In genomic region chr16:72832640-72833039, GRCh38 we compare ENCODE assay signal across 8 cellular contexts.
DNase-seq lines count a peak whose midpoint lies in the region; ATAC-seq and TF ChIP-seq lines count a peak whose summit lies in the region.

No MANE protein-coding gene starts in this region.

- H3K4me3 ChIP-seq in Panc1 (ENCODE audit: low read depth in 2 of 2, low read length in 2 of 2), result no peak overlapping the region
- H3K4me3 ChIP-seq in gastroesophageal sphincter, result no peak overlapping the region
- H3K4me3 ChIP-seq in trophoblast cell (ENCODE audit: low read depth, low read length), result no peak overlapping the region
- H3K4me3 ChIP-seq in transverse colon, result no peak overlapping the region

- H3K18ac ChIP-seq in trophoblast cell (ENCODE audit: low read length), result no peak overlapping the region

- in situ Hi-C loops in Panc1 (cut with HindIII; ENCODE audit: low pct_unique_long_range_greater_than_20kb, low sequenced_read_pairs) (no loop called here), transverse colon (cut with MboI; ENCODE audit: low pct_ligation_motif_present in 1 of 4, low pct_unique_long_range_greater_than_20kb in 1 of 4, low sequenced_read_pairs in 3 of 4) (loop anchor here (25.0 kb wide), 3 partner anchors 205 to 355 kb away; partner anchors contain the start of gene ZFHX3 (in 1 of the 4))

- H3K23ac ChIP-seq in trophoblast cell (ENCODE audit: low read length), result no peak overlapping the region

- H2AFZ ChIP-seq in trophoblast cell (ENCODE audit: insufficient read depth, low read length, poor library complexity), result no peak overlapping the region

- TF ChIP-seq CTCF in Panc1 (IDR thresholded peaks at IDR 0.05) (peak; percentile 96), gastroesophageal sphincter (IDR thresholded peaks at IDR 0.05) (peak; percentile 92 to 99 (median 96)), transverse colon (IDR thresholded peaks at IDR 0.05) (peak; percentile 91 to 98 (median 97))

- TF ChIP-seq POLR2A in gastroesophageal sphincter (IDR thresholded peaks at IDR 0.05) (no peak), transverse colon (IDR thresholded peaks at IDR 0.05) (no peak)

- DNase-seq in AML-193 (lab: John Stamatoyannopoulos, UW) (peak; percentile 25 to 44), Panc1 (ENCODE audit: low read depth, low spot score) (peak; percentile 59), trophoblast cell (peak; percentile 75 to 90), transverse colon (peak; percentile 84)
- DNase-seq in activated effector memory CD4-positive, alpha-beta T cell treated with Interleukin-2 at 50 U/mL for 16 hours, result peak; percentile 49

- POLR2A ChIA-PET in Panc1 (lab: Charles Lee), result interaction anchor here (0.5 kb wide), 1 partner anchor 358 kb away, joined by 4 read pairs; no protein-coding TSS in a partner anchor

- H2BK5ac ChIP-seq in trophoblast cell (ENCODE audit: low read depth, low read length, poor library complexity), result no peak overlapping the region

- no peaks in the 10 kb centered on the region for H3K9me3 ChIP-seq in Panc1 (ENCODE audit: control insufficient read depth, insufficient read depth, low read depth, low read length)
- no peaks in the 10 kb centered on the region for H3K9me3 ChIP-seq in gastroesophageal sphincter
- peaks cover 2% of the 10 kb centered on the region for H3K9me3 ChIP-seq in trophoblast cell (ENCODE audit: insufficient read depth, low read depth, low read length)
- H3K9me3 ChIP-seq in transverse colon, result no peaks in the 10 kb centered on the region

- no peak overlapping the region for H3K27ac ChIP-seq in Panc1 (ENCODE audit: low read length)
- H3K27ac ChIP-seq in gastroesophageal sphincter, result peak overlapping the region in 3 of 4 donors; percentile 27 to 64 (median 28)
- H3K27ac ChIP-seq in trophoblast cell (ENCODE audit: low read depth, low read length), result no peak overlapping the region
- peak overlapping the region; percentile 9 to 60 (median 48) for H3K27ac ChIP-seq in transverse colon

- H4K12ac ChIP-seq in trophoblast cell (ENCODE audit: low read depth, low read length), result no peak overlapping the region

- no peaks in the 10 kb centered on the region for H3K27me3 ChIP-seq in Panc1 (ENCODE audit: control insufficient read depth, insufficient read depth, low read length)
- no peaks in the 10 kb centered on the region for H3K27me3 ChIP-seq in gastroesophageal sphincter
- H3K27me3 ChIP-seq in trophoblast cell (ENCODE audit: insufficient read depth, low read length), result no peaks in the 10 kb centered on the region
- H3K27me3 ChIP-seq in transverse colon, result no peaks in the 10 kb centered on the region

- no TSS peak for BruUV-seq in Panc1 (replicated peaks; lab: Mats Ljungman, UMichigan)

- no peak overlapping the region for H3K4me2 ChIP-seq in trophoblast cell (ENCODE audit: low read length)

- no peak overlapping the region for H2BK120ac ChIP-seq in trophoblast cell (ENCODE audit: insufficient read depth, low read length, poor library complexity)

- no peaks in the 10 kb centered on the region for H3K4me1 ChIP-seq in Panc1 (ENCODE audit: control insufficient read depth, insufficient read depth, low read length)
- H3K4me1 ChIP-seq in gastroesophageal sphincter, result peaks cover 0 to 27% (median 6%) of the 10 kb centered on the region in 3 donors
- peaks cover 0 to 7% of the 10 kb centered on the region in 2 experiments for H3K4me1 ChIP-seq in trophoblast cell (ENCODE audit: control insufficient read depth in 1 of 2, insufficient read depth in 2 of 2, low read length in 2 of 2)
- H3K4me1 ChIP-seq in transverse colon, result peaks cover 8 to 23% (median 14%) of the 10 kb centered on the region in 4 donors

- CTCF ChIA-PET in Panc1 (lab: Charles Lee), result interaction anchor here (0.6 to 1.0 kb wide), 6 partner anchors 129 to 932 kb away, joined by 3 to 10 read pairs (median 4); no protein-coding TSS in a partner anchor

- H3K14ac ChIP-seq in trophoblast cell (ENCODE audit: low read length), result no peak overlapping the region

- 83 to 92% methylated on average over 1 of the region's 6 CpGs for WGBS in gastroesophageal sphincter (ENCODE audit: low coverage in 1 of 2), 2 donors
- no CpG with 5 or more reads among the region's 6 CpGs for WGBS in trophoblast cell (ENCODE audit: extremely low coverage, insufficient coverage, insufficient read length)
- 29 to 33% methylated on average over 2 to 4 of the region's 6 CpGs for WGBS in transverse colon (ENCODE audit: low coverage in 1 of 2), 2 donors

- peak; percentile 62 for ATAC-seq in GM18519 (IDR thresholded peaks at IDR 0.05; ENCODE audit: low FRiP score, unreplicated experiment)
- ATAC-seq in HG03571 (IDR thresholded peaks at IDR 0.05; ENCODE audit: unreplicated experiment), result peak; percentile 65
- peak; percentile 87 for ATAC-seq in Panc1
- ATAC-seq in gastroesophageal sphincter, result peak; percentile 87

- no peaks in the 10 kb centered on the region for H3K79me2 ChIP-seq in trophoblast cell (ENCODE audit: control insufficient read depth, insufficient read depth, low read length, poor library complexity)

- H3K36me3 ChIP-seq in Panc1 (ENCODE audit: control insufficient read depth, insufficient read depth, low read length), result no peaks in the 10 kb centered on the region
- H3K36me3 ChIP-seq in gastroesophageal sphincter, result peaks cover 0 to 12% of the 10 kb centered on the region in 2 donors
- peaks cover 10% of the 10 kb centered on the region in 2 experiments for H3K36me3 ChIP-seq in trophoblast cell (ENCODE audit: control insufficient read depth in 1 of 2, insufficient read depth in 2 of 2, low read length in 2 of 2)
- H3K36me3 ChIP-seq in transverse colon, result peaks cover 0 to 4% (median 0%) of the 10 kb centered on the region in 4 donors

- H4K91ac ChIP-seq in trophoblast cell (ENCODE audit: low read depth, low read length), result no peak overlapping the region

- TF ChIP-seq EP300 in gastroesophageal sphincter (IDR thresholded peaks at IDR 0.05), result no peak
- TF ChIP-seq EP300 in transverse colon (IDR thresholded peaks at IDR 0.05; ENCODE audit: low read depth), result no peak

- H3K79me1 ChIP-seq in trophoblast cell (ENCODE audit: low read length), result no peaks in the 10 kb centered on the region

- H2AK5ac ChIP-seq in trophoblast cell (ENCODE audit: low read length), result no peak overlapping the region

- no peak overlapping the region for H3K4ac ChIP-seq in trophoblast cell (ENCODE audit: low read depth, low read length)

- intact Hi-C loops in Panc1 (cut with micrococcal nuclease; ENCODE audit: unreplicated experiment) (loop anchor here (10.0 kb wide), 1 partner anchor 212 kb away; the partner anchor contains the start of gene ZFHX3), transverse colon (cut with DNase I; ENCODE audit: low total_unique reads) (loop anchor here (5.0 to 10.0 kb wide), 2 partner anchors 215 to 362 kb away; partner anchors contain the start of gene ZFHX3)

- no peak overlapping the region for H2BK12ac ChIP-seq in trophoblast cell (ENCODE audit: low read length)

- H4K8ac ChIP-seq in trophoblast cell (ENCODE audit: low read depth, low read length), result no peak overlapping the region

- H3K9ac ChIP-seq in trophoblast cell (ENCODE audit: low read length), result no peak overlapping the region

Comparison
In these comparisons a context has a peak if more than half of its experiments do, and no peak if none do; other contexts are left out.
1. H3K27ac ChIP-seq: peak in gastroesophageal sphincter (3 of 4) and transverse colon (4 of 4); none in Panc1 (single experiment) and trophoblast cell (single experiment).
2. Peak in every context shown above with its lines, with median percentiles within 50 percentile points of each other: DNase-seq, ATAC-seq and CTCF ChIP-seq.